8 cellular contexts compared by ENCODE assay signal in the genomic region with DNA sequence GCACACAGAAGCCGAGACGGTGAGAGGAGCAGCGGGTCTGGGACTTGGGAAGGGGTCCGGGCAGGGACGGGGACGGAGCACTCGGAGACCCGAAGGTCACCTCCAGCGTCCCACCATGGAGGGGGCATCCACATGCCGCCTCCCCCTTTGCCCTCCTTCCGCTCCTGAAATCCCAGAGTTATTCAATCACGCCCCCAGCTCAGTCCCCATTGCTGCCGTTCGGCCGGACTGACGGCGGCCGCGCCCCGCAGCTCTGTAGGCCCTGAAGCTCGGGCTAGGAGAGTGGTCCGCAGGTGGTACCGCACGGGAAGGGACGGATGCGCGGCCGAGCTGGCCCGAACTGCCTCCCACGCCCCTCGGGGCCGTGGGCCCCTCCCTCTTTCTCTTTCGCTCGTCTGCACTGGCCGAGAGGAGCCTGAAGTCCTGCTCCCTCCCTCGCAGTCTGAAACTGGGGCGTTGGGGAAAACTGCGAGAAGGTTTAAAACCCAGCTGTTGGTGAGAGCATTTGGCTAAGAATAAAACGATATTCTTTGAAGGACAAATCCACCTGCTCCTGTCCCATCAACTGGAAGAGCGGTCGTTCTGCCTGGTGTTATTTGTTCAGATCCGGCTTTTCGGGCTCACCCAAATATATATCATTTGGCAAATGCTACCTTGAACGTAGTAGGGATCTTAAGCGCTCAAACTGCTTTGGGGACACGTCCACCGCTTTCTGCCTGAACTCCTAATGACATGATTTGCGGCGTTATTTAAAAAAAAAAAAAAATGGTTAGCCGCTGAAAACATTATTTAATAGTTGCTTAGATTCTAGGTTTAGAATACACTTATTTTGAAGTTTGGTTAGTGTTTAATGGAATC. TPM values are rescaled to one million over a fixed set of nuclear protein-coding genes. Genes with fewer than 3 reads are reported as not detected.
DNase-seq lines count a peak whose midpoint lies in the region; ATAC-seq and TF ChIP-seq lines count a peak whose summit lies in the region.

No MANE protein-coding gene starts in this region.

- peaks cover 54% of the 10 kb centered on the region for H3K4me1 Mint-ChIP-seq in stimulated activated naive CD8-positive, alpha-beta T cell treated with anti-CD3 and anti-CD28 coated beads, Interleukin-15, amount 100 ng/mL, for 72 hours

- H3K27me3 ChIP-seq in neural cell (ENCODE audit: insufficient read depth, low read depth, low read length) = no peaks in the 10 kb centered on the region

- no peaks in the 10 kb centered on the region for H3K27me3 Mint-ChIP-seq in stimulated activated naive CD8-positive, alpha-beta T cell treated with anti-CD3 and anti-CD28 coated beads, Interleukin-15, amount 100 ng/mL, for 72 hours

- H4K20me1 ChIP-seq in OCI-LY7 (ENCODE audit: insufficient read depth, low read length) (peaks cover 5% of the 10 kb centered on the region; the same call in 1 of the 2 replicates), neural cell (ENCODE audit: insufficient read depth) (no peaks in the 10 kb centered on the region)

- H3K36me3 ChIP-seq in OCI-LY7 (ENCODE audit: insufficient read depth, low read length) = no peaks in the 10 kb centered on the region
- H3K36me3 ChIP-seq in neural cell (ENCODE audit: insufficient read depth, low read length) = no peaks in the 10 kb centered on the region

- POLR2A ChIA-PET in OCI-LY7 (lab: Charles Lee) = interaction anchor here (0.5 to 4.0 kb wide), 17 partner anchors 9 to 233 kb away, joined by 3 to 26 read pairs (median 4); partner anchors contain the start of genes G3BP2, RCHY1 and THAP6

- H3K4me2 ChIP-seq in OCI-LY7 (ENCODE audit: low read length) = peak overlapping the region; percentile 80
- peak overlapping the region; percentile 60 for H3K4me2 ChIP-seq in neural cell (ENCODE audit: low read length)

- H3K4me3 ChIP-seq in OCI-LY7 (ENCODE audit: low read depth, low read length, poor library complexity, severe bottlenecking) (peak overlapping the region; percentile 84), fibroblast of villous mesenchyme (ENCODE audit: low read depth, low read length) (peak overlapping the region; percentile 100), neural cell (ENCODE audit: low read length) (peak overlapping the region; percentile 100)

- TF ChIP-seq CTCF in OCI-LY7 (conservative IDR thresholded peaks at IDR 0.05; ENCODE audit: low read length) = no peak
- no peak for TF ChIP-seq CTCF in fibroblast of villous mesenchyme (IDR thresholded peaks at IDR 0.05; ENCODE audit: insufficient read depth, low read depth, low read length)
- TF ChIP-seq CTCF in neural cell (IDR thresholded peaks at IDR 0.05; ENCODE audit: poor library complexity, severe bottlenecking) = no peak

- peak overlapping the region; percentile 99 to 100 for H3K27ac Mint-ChIP-seq in stimulated activated naive CD8-positive, alpha-beta T cell treated with anti-CD3 and anti-CD28 coated beads, Interleukin-15, amount 100 ng/mL, for 72 hours

- TF ChIP-seq EP300 in neural cell (conservative IDR thresholded peaks at IDR 0.05; ENCODE audit: poor library complexity, severe bottlenecking) = no peak

- peak; percentile 87 for DNase-seq in CD1c-positive myeloid dendritic cell (ENCODE audit: extremely low spot score)
- peak; percentile 66 for DNase-seq in OCI-LY7 (ENCODE audit: low spot score)
- peak; percentile 85 for DNase-seq in activated effector memory CD4-positive, alpha-beta T cell treated with anti-CD3 and anti-CD28 coated beads, Interleukin-2, amount 50 U/mL, for 16 hours
- DNase-seq in fibroblast of villous mesenchyme (ENCODE audit: low read depth) = peak; percentile 89
- peak; percentile 57 to 71 for DNase-seq in stimulated activated naive CD8-positive, alpha-beta T cell treated with anti-CD3 and anti-CD28 coated beads, Interleukin-15, amount 100 ng/mL, for 72 hours

- H3K79me2 ChIP-seq in OCI-LY7 (ENCODE audit: insufficient read depth, low read depth, low read length) = peaks cover 49% of the 10 kb centered on the region
- H3K79me2 ChIP-seq in neural cell (replicated peaks; ENCODE audit: insufficient read depth, low read length) = peaks cover 61% of the 10 kb centered on the region

- H3K27ac ChIP-seq in OCI-LY7 (ENCODE audit: low read depth, low read length, poor library complexity, severe bottlenecking) (peak overlapping the region; percentile 60), neural cell (ENCODE audit: low read length) (peak overlapping the region; percentile 93)

- H3K9me3 ChIP-seq in OCI-LY7 (ENCODE audit: low read length) (no peaks in the 10 kb centered on the region), neural cell (ENCODE audit: low read length) (no peaks in the 10 kb centered on the region)

- H3K9me2 ChIP-seq in OCI-LY7 (ENCODE audit: insufficient read depth, low read length) (no peaks in the 10 kb centered on the region), neural cell (ENCODE audit: insufficient read depth, low read length) (no peaks in the 10 kb centered on the region)

- H3K9ac ChIP-seq in neural cell (ENCODE audit: low read length) = peak overlapping the region; percentile 89

- H3K9me3 Mint-ChIP-seq in stimulated activated naive CD8-positive, alpha-beta T cell treated with anti-CD3 and anti-CD28 coated beads, Interleukin-15, amount 100 ng/mL, for 72 hours = no peaks in the 10 kb centered on the region

- ATAC-seq in GM19351 (IDR thresholded peaks at IDR 0.05; ENCODE audit: unreplicated experiment) = peak; percentile 60
- ATAC-seq in HG03460 (IDR thresholded peaks at IDR 0.05; ENCODE audit: unreplicated experiment) = peak; percentile 44
- ATAC-seq in stimulated activated naive CD8-positive, alpha-beta T cell treated with anti-CD3 and anti-CD28 coated beads, Interleukin-15, amount 100 ng/mL, for 72 hours = peak; percentile 54

- H3F3A ChIP-seq in neural cell (ENCODE audit: insufficient read depth, low read length, poor library complexity, severe bottlenecking) = no peaks in the 10 kb centered on the region

- H3K4me1 ChIP-seq in OCI-LY7 (ENCODE audit: insufficient read depth, low read length, poor library complexity, severe bottlenecking) = peaks cover 38% of the 10 kb centered on the region

- TSS peak; percentile 55 for BruUV-seq in OCI-LY7 (replicated peaks; lab: Mats Ljungman, UMichigan)

- intact Hi-C loops in OCI-LY7 (cut with micrococcal nuclease; ENCODE audit: unreplicated experiment) = loop anchor here (1.0 kb wide), 2 partner anchors 52 to 211 kb away; partner anchors contain the start of genes G3BP2, RCHY1 and THAP6

- TF ChIP-seq RAD21 in neural cell (conservative IDR thresholded peaks at IDR 0.05) = no peak

- CTCF ChIA-PET in OCI-LY7 (lab: Charles Lee; ENCODE audit: unreplicated experiment) = interaction anchor here (0.6 to 1.0 kb wide), 2 partner anchors 70 to 582 kb away, joined by 4 read pairs; no protein-coding TSS in a partner anchor

- H2AFZ ChIP-seq in OCI-LY7 (ENCODE audit: low read length) (peak overlapping the region; percentile 65), neural cell (ENCODE audit: low read depth, low read length) (peak overlapping the region; percentile 97)

- peak overlapping the region; percentile 99 for H3K4me3 Mint-ChIP-seq in stimulated activated naive CD8-positive, alpha-beta T cell treated with anti-CD3 and anti-CD28 coated beads, Interleukin-15, amount 100 ng/mL, for 72 hours

TF ChIP-seq in neural cell, 6 proteins besides CTCF, POLR2A, EP300 and RAD21:
- TF ChIP-seq TAF1 (IDR thresholded peaks at IDR 0.05; ENCODE audit: low read depth) (no peak), SMC3 (conservative IDR thresholded peaks at IDR 0.05; ENCODE audit: poor library complexity) (peak; percentile 14)

RNA-seq across cellular contexts. Expression of gene USO1, which starts 0.7 kb away (rescaled TPM):
- total RNA-seq in OCI-LY7 (2014; rRNA removed; shearing (Covaris generic)) = 38.0 and 40.5 TPM in 2 replicates
- 54.6 and 57.3 TPM in 2 replicates for total RNA-seq in OCI-LY7 (2022)
- 105 and 203 TPM in 2 replicates for total RNA-seq in fibroblast of villous mesenchyme
- 37.6 and 40.0 TPM in 2 replicates for polyA plus RNA-seq in neural cell
- 58.2 and 58.5 TPM in 2 replicates for polyA minus RNA-seq in neural cell

RNA-seq across cellular contexts. Expression of gene G3BP2, which starts 51.9 kb away (rescaled TPM):
- total RNA-seq in OCI-LY7 (2014; rRNA removed; shearing (Covaris generic)) = 55.9 and 56.7 TPM in 2 replicates
- total RNA-seq in OCI-LY7 (2022) (137 and 147 TPM in 2 replicates), fibroblast of villous mesenchyme (139 and 209 TPM in 2 replicates)
- 329 and 332 TPM in 2 replicates for polyA plus RNA-seq in neural cell
- polyA minus RNA-seq in neural cell = 546 and 583 TPM in 2 replicates

Comparison
In these comparisons a context has a peak if more than half of its experiments do, and no peak if none do; other contexts are left out.
1. Peak in every context shown above with its lines: DNase-seq, ATAC-seq, H3K4me3 ChIP-seq and H3K27ac ChIP-seq.